Comparison of ENCODE assay signal across 7 cellular contexts in the genomic region with DNA sequence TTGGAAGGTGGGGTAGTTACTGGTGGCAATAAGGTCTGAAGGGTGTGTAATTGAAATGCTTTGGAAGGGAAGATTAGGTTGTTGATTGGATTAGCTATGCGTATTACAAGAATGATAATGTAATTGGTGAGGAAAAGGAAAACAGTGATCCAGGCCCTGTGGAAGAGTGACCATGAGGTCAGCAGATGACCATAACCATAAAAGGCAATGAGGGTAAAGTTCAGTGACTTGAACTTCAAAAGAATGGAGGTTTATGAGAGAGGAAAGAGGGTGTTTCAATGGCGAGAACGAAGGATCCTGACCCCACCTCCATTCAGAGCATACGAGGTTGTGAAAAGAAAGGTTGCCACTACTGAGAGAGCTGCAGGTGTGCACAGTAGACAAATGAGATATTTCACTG.
"Had no signal": no experiment of that assay in that cellular context is flagged by ENCODE, and none has a peak within 500 bp of the region (broad histone marks: within the 10 kb centered on the region; RNA-seq: fewer than 3 reads in every experiment).

No MANE protein-coding gene starts in this region.

- ATAC-seq: GM23338, K562 had no signal

- H2AFZ ChIP-seq: GM23338 had no signal

- DNase-seq: H9, HCEC 1CT, IMR-90, KG1 had no signal

- H3K4me2 ChIP-seq: GM23338 had no signal

- H3K27ac ChIP-seq: HL-60 had no signal

- H3K4me3 ChIP-seq: GM23338, K562 had no signal
